In genomic region chr11:103108933-103109817, GRCh38 we compare ENCODE assay signal across 8 cellular contexts. TPM values are rescaled to one million over a fixed set of nuclear protein-coding genes. Genes with fewer than 3 reads are reported as not detected.
DNase-seq lines count a peak whose midpoint lies in the region; ATAC-seq and TF ChIP-seq lines count a peak whose summit lies in the region.

Gene DYNC2H1, plus strand, starts transcription at chr11:103109426. Its CDS starts 149 bp downstream, at chr11:103109575.

- DNase-seq in DND-41 (peak; percentile 81), RPMI8226 (peak; percentile 92), fibroblast of the conjunctiva (ENCODE audit: low read depth) (peak; percentile 89)

- H3K79me2 ChIP-seq in DND-41 (ENCODE audit: insufficient read depth, low read length) (no peaks in the 10 kb centered on the region), KMS-11 (ENCODE audit: insufficient read depth, low read depth) (no peaks in the 10 kb centered on the region), neural cell (replicated peaks; ENCODE audit: insufficient read depth, low read length) (peaks cover 2% of the 10 kb centered on the region)

- H3K9me3 Mint-ChIP-seq in activated T-helper 17 cell treated with anti-CD3 and anti-CD28 coated beads, Interleukin-2, amount 50 U/mL, for 72 hours: no peaks in the 10 kb centered on the region
- no peaks in the 10 kb centered on the region for H3K9me3 Mint-ChIP-seq in stimulated activated naive CD8-positive, alpha-beta T cell treated with anti-CD3 and anti-CD28 coated beads, Interleukin-15, Interleukin-2, amounts not matched to agents 100 ng/mL and 50 ng/mL, for 24 hours

- H3K9ac ChIP-seq in DND-41 (ENCODE audit: low read depth, low read length): peak within 1 kb of the TSS; percentile 48
- peak within 1 kb of the TSS; percentile 64 for H3K9ac ChIP-seq in KMS-11
- H3K9ac ChIP-seq in neural cell (ENCODE audit: low read length): peak within 1 kb of the TSS; percentile 61

- H3K27ac Mint-ChIP-seq in activated T-helper 17 cell treated with anti-CD3 and anti-CD28 coated beads, Interleukin-2, amount 50 U/mL, for 72 hours: peak within 1 kb of the TSS; percentile 89
- H3K27ac Mint-ChIP-seq in stimulated activated naive CD8-positive, alpha-beta T cell treated with anti-CD3 and anti-CD28 coated beads, Interleukin-15, Interleukin-2, amounts not matched to agents 100 ng/mL and 50 ng/mL, for 24 hours: peak within 1 kb of the TSS; percentile 81

- peak; percentile 48 for TF ChIP-seq EP300 in neural cell (conservative IDR thresholded peaks at IDR 0.05; ENCODE audit: poor library complexity, severe bottlenecking)

- no peaks in the 10 kb centered on the region for H4K20me1 ChIP-seq in DND-41 (ENCODE audit: insufficient read depth, low read length)
- no peaks in the 10 kb centered on the region for H4K20me1 ChIP-seq in KMS-11 (ENCODE audit: insufficient read depth)
- H4K20me1 ChIP-seq in neural cell (ENCODE audit: insufficient read depth): no peaks in the 10 kb centered on the region

- H3K27me3 ChIP-seq in DND-41 (ENCODE audit: insufficient read depth, low read length, poor library complexity) (peaks cover 3% of the 10 kb centered on the region), KMS-11 (ENCODE audit: insufficient read depth, low read depth) (no peaks in the 10 kb centered on the region), neural cell (ENCODE audit: insufficient read depth, low read depth, low read length) (no peaks in the 10 kb centered on the region)

- H3K9me2 ChIP-seq in neural cell (ENCODE audit: insufficient read depth, low read length): no peaks in the 10 kb centered on the region

- H3K27ac ChIP-seq in DND-41 (ENCODE audit: low read length): peak within 1 kb of the TSS; percentile 53
- H3K27ac ChIP-seq in KMS-11: peak within 1 kb of the TSS; percentile 47; the same call in 1 of the 2 replicates
- H3K27ac ChIP-seq in neural cell (ENCODE audit: low read length): peak within 1 kb of the TSS; percentile 61

- H3K9me3 ChIP-seq in DND-41 (ENCODE audit: insufficient read depth, low read length, severe bottlenecking): no peaks in the 10 kb centered on the region
- H3K9me3 ChIP-seq in neural cell (ENCODE audit: low read length): no peaks in the 10 kb centered on the region

- peak; percentile 54 for TF ChIP-seq RAD21 in neural cell (conservative IDR thresholded peaks at IDR 0.05)

- H3F3A ChIP-seq in neural cell (ENCODE audit: insufficient read depth, low read length, poor library complexity, severe bottlenecking): no peaks in the 10 kb centered on the region

- peak within 1 kb of the TSS; percentile 92 for H3K4me3 Mint-ChIP-seq in activated T-helper 17 cell treated with anti-CD3 and anti-CD28 coated beads, Interleukin-2, amount 50 U/mL, for 72 hours
- H3K4me3 Mint-ChIP-seq in stimulated activated naive CD8-positive, alpha-beta T cell treated with anti-CD3 and anti-CD28 coated beads, Interleukin-15, Interleukin-2, amounts not matched to agents 100 ng/mL and 50 ng/mL, for 24 hours: peak within 1 kb of the TSS; percentile 92

- TF ChIP-seq CTCF in DND-41 (IDR thresholded peaks at IDR 0.05; ENCODE audit: borderline replicate concordance, extremely low read depth, low read length, poor library complexity, severe bottlenecking) (peak; percentile 57), KMS-11 (conservative IDR thresholded peaks at IDR 0.05; ENCODE audit: low read depth, low read length) (0 out of 2 replicates have a peak, but pooled peaks have one; percentile 18), neural cell (IDR thresholded peaks at IDR 0.05; ENCODE audit: poor library complexity, severe bottlenecking) (peak; percentile 83)

- no peaks in the 10 kb centered on the region for H3K27me3 Mint-ChIP-seq in activated T-helper 17 cell treated with anti-CD3 and anti-CD28 coated beads, Interleukin-2, amount 50 U/mL, for 72 hours
- peaks cover 12% of the 10 kb centered on the region for H3K27me3 Mint-ChIP-seq in stimulated activated naive CD8-positive, alpha-beta T cell treated with anti-CD3 and anti-CD28 coated beads, Interleukin-15, Interleukin-2, amounts not matched to agents 100 ng/mL and 50 ng/mL, for 24 hours

- H3K4me1 ChIP-seq in DND-41 (ENCODE audit: insufficient read depth, low read length): peaks cover 17% of the 10 kb centered on the region
- H3K4me1 ChIP-seq in KMS-11 (ENCODE audit: low read depth, poor library complexity, severe bottlenecking): peaks cover 6% of the 10 kb centered on the region

- H2AFZ ChIP-seq in DND-41 (ENCODE audit: low read depth, low read length) (peak within 1 kb of the TSS; percentile 76), KMS-11 (ENCODE audit: low read depth) (peak within 1 kb of the TSS; percentile 95), neural cell (ENCODE audit: low read depth, low read length) (peak within 1 kb of the TSS; percentile 90)

- H3K36me3 ChIP-seq in DND-41 (ENCODE audit: insufficient read depth, low read length) (no peaks in the 10 kb centered on the region), KMS-11 (ENCODE audit: insufficient read depth) (no peaks in the 10 kb centered on the region), neural cell (ENCODE audit: insufficient read depth, low read length) (no peaks in the 10 kb centered on the region)

- peaks cover 4% of the 10 kb centered on the region for H3K4me1 Mint-ChIP-seq in activated T-helper 17 cell treated with anti-CD3 and anti-CD28 coated beads, Interleukin-2, amount 50 U/mL, for 72 hours
- H3K4me1 Mint-ChIP-seq in stimulated activated naive CD8-positive, alpha-beta T cell treated with anti-CD3 and anti-CD28 coated beads, Interleukin-15, Interleukin-2, amounts not matched to agents 100 ng/mL and 50 ng/mL, for 24 hours (ENCODE audit: low read depth): peaks cover 13% of the 10 kb centered on the region

- H3K4me3 ChIP-seq in DND-41 (ENCODE audit: low read depth in 1 of 2, low read length in 2 of 2) (peak within 1 kb of the TSS; percentile 37 to 75; a peak in 3 of 4 replicates), KMS-11 (IDR thresholded peaks at IDR 0.05; ENCODE audit: insufficient read depth, low read depth, low read length) (no peak within 1 kb of the TSS), neural cell (ENCODE audit: low read length) (peak within 1 kb of the TSS; percentile 91)

- H3K4me2 ChIP-seq in DND-41 (ENCODE audit: insufficient read depth, low read length): peak within 1 kb of the TSS; percentile 91
- peak within 1 kb of the TSS; percentile 63 for H3K4me2 ChIP-seq in KMS-11
- peak within 1 kb of the TSS; percentile 60 for H3K4me2 ChIP-seq in neural cell (ENCODE audit: low read length)

- H3K36me3 Mint-ChIP-seq in activated T-helper 17 cell treated with anti-CD3 and anti-CD28 coated beads, Interleukin-2, amount 50 U/mL, for 72 hours (ENCODE audit: low read depth): peaks cover 7% of the 10 kb centered on the region
- no peaks in the 10 kb centered on the region for H3K36me3 Mint-ChIP-seq in stimulated activated naive CD8-positive, alpha-beta T cell treated with anti-CD3 and anti-CD28 coated beads, Interleukin-15, Interleukin-2, amounts not matched to agents 100 ng/mL and 50 ng/mL, for 24 hours (ENCODE audit: low read depth)

- ATAC-seq in DND-41 (ENCODE audit: insufficient read depth, low read depth) (peak; percentile 90), GM21825 (IDR thresholded peaks at IDR 0.05; ENCODE audit: unreplicated experiment) (peak; percentile 100)
- peak; percentile 98 for ATAC-seq in activated T-helper 17 cell treated with anti-CD3 and anti-CD28 coated beads, Interleukin-2, amount 50 U/mL, for 72 hours (replicated peaks)

TF ChIP-seq in neural cell, 6 proteins besides CTCF, POLR2A, EP300 and RAD21:
- TF ChIP-seq REST (IDR thresholded peaks at IDR 0.05; ENCODE audit: borderline replicate concordance): peak; percentile 42
- TF ChIP-seq TAF1 (IDR thresholded peaks at IDR 0.05; ENCODE audit: low read depth): no peak
- TF ChIP-seq EZH2 (IDR thresholded peaks at IDR 0.05; ENCODE audit: borderline replicate concordance, insufficient read depth, low read length, poor library complexity, severe bottlenecking): no peak
- TF ChIP-seq MXI1 (conservative IDR thresholded peaks at IDR 0.05; ENCODE audit: poor library complexity, severe bottlenecking): peak; percentile 96
- no peak for TF ChIP-seq POLR2AphosphoS5 (IDR thresholded peaks at IDR 0.05)
- TF ChIP-seq SMC3 (conservative IDR thresholded peaks at IDR 0.05; ENCODE audit: poor library complexity): peak; percentile 64

RNA-seq across cellular contexts. Expression of gene DYNC2H1, which starts in this region (rescaled TPM):
- total RNA-seq in activated T-helper 17 cell treated with anti-CD3 and anti-CD28 coated beads, Interleukin-2, amount 50 U/mL, for 72 hours: 1 to 10 TPM; 2.2 to 2.5 TPM
- 14.1 TPM in 2 replicates for polyA plus RNA-seq in neural cell
- 47.7 and 49.0 TPM in 2 replicates for polyA minus RNA-seq in neural cell

Comparison
In these comparisons a context has a peak if more than half of its experiments do, and no peak if none do; other contexts are left out.
1. CTCF ChIP-seq: peak in every context shown above with its lines; median percentile 83 in neural cell; 57 in DND-41; 18 in KMS-11.